In the genomic region with DNA sequence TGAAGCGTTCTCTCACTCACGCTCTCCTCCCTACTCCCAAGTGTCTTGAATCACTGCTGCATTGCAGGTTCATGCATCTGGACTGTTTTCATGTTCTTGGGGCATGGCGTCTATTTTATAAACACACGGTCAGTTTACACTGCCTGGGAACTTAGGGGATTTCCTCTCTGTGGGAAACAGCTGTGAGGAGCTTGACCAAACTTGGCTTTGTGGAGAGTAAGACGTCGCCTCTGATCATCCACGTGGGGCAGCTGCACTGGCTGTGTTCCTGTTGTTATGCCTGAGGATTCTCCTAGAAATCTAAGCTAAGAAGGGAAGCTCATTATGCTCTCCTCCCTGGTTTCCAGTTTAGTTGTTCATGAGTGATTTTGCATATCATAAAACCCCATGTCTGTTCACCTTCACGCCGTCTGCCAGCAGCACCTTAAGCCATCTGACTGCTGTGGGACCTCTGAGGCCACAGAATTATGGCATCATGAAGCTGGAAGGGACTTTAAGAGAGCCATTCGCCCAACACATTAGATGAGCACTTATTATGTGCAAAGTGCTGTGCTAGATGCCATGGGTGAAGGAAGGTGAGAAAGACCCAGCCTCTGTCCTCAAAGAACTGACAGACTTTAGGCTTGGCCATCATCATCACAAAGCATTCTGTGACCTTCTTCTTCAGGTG, we compare ENCODE assay signal across 1 cellular context.
A peak's percentile ranks its signal among the peaks of the same experiment; 100 is the strongest.
TF ChIP-seq lines count a peak whose summit lies in the region.

No MANE protein-coding gene starts in this region.

TF ChIP-seq in GM12878, 131 proteins besides CTCF, POLR2A, EP300 and RAD21 (continued from another document and continues in another):
- TF ChIP-seq, protein P1, sequence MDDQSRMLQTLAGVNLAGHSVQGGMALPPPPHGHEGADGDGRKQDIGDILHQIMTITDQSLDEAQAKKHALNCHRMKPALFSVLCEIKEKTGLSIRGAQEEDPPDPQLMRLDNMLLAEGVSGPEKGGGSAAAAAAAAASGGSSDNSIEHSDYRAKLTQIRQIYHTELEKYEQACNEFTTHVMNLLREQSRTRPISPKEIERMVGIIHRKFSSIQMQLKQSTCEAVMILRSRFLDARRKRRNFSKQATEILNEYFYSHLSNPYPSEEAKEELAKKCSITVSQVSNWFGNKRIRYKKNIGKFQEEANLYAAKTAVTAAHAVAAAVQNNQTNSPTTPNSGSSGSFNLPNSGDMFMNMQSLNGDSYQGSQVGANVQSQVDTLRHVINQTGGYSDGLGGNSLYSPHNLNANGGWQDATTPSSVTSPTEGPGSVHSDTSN (IDR thresholded peaks at IDR 0.05; ENCODE audit: insufficient replicate concordance, low read depth, low read length): peak; percentile 30
- TF ChIP-seq ATF7 (IDR thresholded peaks at IDR 0.05; ENCODE audit: low read depth): peak; percentile 58
- TF ChIP-seq GATAD2B (conservative IDR thresholded peaks at IDR 0.05; ENCODE audit: low read depth): peak; percentile 80
- peak; percentile 29; the same call in 1 of the 2 replicates for TF ChIP-seq SMC3 (IDR thresholded peaks at IDR 0.05; ENCODE audit: borderline replicate concordance, low read length)
- peak; percentile 53; the same call in 1 of the 2 replicates for TF ChIP-seq IRF4 (IDR thresholded peaks at IDR 0.05; ENCODE audit: low read depth, low read length)
- TF ChIP-seq, protein P2, sequence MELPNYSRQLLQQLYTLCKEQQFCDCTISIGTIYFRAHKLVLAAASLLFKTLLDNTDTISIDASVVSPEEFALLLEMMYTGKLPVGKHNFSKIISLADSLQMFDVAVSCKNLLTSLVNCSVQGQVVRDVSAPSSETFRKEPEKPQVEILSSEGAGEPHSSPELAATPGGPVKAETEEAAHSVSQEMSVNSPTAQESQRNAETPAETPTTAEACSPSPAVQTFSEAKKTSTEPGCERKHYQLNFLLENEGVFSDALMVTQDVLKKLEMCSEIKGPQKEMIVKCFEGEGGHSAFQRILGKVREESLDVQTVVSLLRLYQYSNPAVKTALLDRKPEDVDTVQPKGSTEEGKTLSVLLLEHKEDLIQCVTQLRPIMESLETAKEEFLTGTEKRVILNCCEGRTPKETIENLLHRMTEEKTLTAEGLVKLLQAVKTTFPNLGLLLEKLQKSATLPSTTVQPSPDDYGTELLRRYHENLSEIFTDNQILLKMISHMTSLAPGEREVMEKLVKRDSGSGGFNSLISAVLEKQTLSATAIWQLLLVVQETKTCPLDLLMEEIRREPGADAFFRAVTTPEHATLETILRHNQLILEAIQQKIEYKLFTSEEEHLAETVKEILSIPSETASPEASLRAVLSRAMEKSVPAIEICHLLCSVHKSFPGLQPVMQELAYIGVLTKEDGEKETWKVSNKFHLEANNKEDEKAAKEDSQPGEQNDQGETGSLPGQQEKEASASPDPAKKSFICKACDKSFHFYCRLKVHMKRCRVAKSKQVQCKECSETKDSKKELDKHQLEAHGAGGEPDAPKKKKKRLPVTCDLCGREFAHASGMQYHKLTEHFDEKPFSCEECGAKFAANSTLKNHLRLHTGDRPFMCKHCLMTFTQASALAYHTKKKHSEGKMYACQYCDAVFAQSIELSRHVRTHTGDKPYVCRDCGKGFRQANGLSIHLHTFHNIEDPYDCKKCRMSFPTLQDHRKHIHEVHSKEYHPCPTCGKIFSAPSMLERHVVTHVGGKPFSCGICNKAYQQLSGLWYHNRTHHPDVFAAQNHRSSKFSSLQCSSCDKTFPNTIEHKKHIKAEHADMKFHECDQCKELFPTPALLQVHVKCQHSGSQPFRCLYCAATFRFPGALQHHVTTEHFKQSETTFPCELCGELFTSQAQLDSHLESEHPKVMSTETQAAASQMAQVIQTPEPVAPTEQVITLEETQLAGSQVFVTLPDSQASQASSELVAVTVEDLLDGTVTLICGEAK (IDR thresholded peaks at IDR 0.05; ENCODE audit: borderline replicate concordance): no peak
- TF ChIP-seq BCL3 (IDR thresholded peaks at IDR 0.05; ENCODE audit: borderline replicate concordance, insufficient read depth, low read depth, low read length, poor library complexity, severe bottlenecking): peak; percentile 82
- no peak for TF ChIP-seq CBX3 (IDR thresholded peaks at IDR 0.05; ENCODE audit: borderline replicate concordance, low read depth)
- peak; percentile 89; the same call in 1 of the 2 replicates for TF ChIP-seq PAX5 (IDR thresholded peaks at IDR 0.05; ENCODE audit: borderline replicate concordance, low read depth, low read length)
- TF ChIP-seq RFX5 (IDR thresholded peaks at IDR 0.05; ENCODE audit: low read depth, low read length): no peak
- TF ChIP-seq SUPT20H (IDR thresholded peaks at IDR 0.05; ENCODE audit: borderline replicate concordance, control insufficient read depth, low read depth, low read length): no peak
- peak; percentile 89 for TF ChIP-seq IKZF1 (conservative IDR thresholded peaks at IDR 0.05)
- TF ChIP-seq MXI1 (IDR thresholded peaks at IDR 0.05; ENCODE audit: low read depth, low read length): 0 out of 2 replicates have a peak, but pooled peaks have one; percentile 37
- TF ChIP-seq YY1 (IDR thresholded peaks at IDR 0.05; ENCODE audit: low read depth, low read length): 0 out of 2 replicates have a peak, but pooled peaks have one; percentile 14
- peak; percentile 25 for TF ChIP-seq E2F8 (IDR thresholded peaks at IDR 0.05; ENCODE audit: low read depth, partially characterized antibody)
- TF ChIP-seq MYC (IDR thresholded peaks at IDR 0.05; ENCODE audit: insufficient read depth, insufficient read length, insufficient replicate concordance, low read length, severe bottlenecking): no peak
- TF ChIP-seq BHLHE40 (IDR thresholded peaks at IDR 0.05; ENCODE audit: borderline replicate concordance in 1 of 2, low read depth in 2 of 2, low read length in 1 of 2): peak; percentile 66 to 77
- TF ChIP-seq, protein P3, sequence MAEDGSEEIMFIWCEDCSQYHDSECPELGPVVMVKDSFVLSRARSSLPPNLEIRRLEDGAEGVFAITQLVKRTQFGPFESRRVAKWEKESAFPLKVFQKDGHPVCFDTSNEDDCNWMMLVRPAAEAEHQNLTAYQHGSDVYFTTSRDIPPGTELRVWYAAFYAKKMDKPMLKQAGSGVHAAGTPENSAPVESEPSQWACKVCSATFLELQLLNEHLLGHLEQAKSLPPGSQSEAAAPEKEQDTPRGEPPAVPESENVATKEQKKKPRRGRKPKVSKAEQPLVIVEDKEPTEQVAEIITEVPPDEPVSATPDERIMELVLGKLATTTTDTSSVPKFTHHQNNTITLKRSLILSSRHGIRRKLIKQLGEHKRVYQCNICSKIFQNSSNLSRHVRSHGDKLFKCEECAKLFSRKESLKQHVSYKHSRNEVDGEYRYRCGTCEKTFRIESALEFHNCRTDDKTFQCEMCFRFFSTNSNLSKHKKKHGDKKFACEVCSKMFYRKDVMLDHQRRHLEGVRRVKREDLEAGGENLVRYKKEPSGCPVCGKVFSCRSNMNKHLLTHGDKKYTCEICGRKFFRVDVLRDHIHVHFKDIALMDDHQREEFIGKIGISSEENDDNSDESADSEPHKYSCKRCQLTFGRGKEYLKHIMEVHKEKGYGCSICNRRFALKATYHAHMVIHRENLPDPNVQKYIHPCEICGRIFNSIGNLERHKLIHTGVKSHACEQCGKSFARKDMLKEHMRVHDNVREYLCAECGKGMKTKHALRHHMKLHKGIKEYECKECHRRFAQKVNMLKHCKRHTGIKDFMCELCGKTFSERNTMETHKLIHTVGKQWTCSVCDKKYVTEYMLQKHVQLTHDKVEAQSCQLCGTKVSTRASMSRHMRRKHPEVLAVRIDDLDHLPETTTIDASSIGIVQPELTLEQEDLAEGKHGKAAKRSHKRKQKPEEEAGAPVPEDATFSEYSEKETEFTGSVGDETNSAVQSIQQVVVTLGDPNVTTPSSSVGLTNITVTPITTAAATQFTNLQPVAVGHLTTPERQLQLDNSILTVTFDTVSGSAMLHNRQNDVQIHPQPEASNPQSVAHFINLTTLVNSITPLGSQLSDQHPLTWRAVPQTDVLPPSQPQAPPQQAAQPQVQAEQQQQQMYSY (CRISPR knock-in tag; IDR thresholded peaks at IDR 0.05): 0 out of 2 replicates have a peak, but pooled peaks have one; percentile 11
- TF ChIP-seq ZZZ3 (IDR thresholded peaks at IDR 0.05; ENCODE audit: control insufficient read depth, insufficient read length, low read depth): no peak
- TF ChIP-seq RCOR1 (conservative IDR thresholded peaks at IDR 0.05; ENCODE audit: low read depth, low read length): no peak
- TF ChIP-seq EGR1 (IDR thresholded peaks at IDR 0.05; ENCODE audit: borderline replicate concordance in 1 of 2, low read depth in 2 of 2, low read length in 2 of 2): no peak
- TF ChIP-seq, protein P4, sequence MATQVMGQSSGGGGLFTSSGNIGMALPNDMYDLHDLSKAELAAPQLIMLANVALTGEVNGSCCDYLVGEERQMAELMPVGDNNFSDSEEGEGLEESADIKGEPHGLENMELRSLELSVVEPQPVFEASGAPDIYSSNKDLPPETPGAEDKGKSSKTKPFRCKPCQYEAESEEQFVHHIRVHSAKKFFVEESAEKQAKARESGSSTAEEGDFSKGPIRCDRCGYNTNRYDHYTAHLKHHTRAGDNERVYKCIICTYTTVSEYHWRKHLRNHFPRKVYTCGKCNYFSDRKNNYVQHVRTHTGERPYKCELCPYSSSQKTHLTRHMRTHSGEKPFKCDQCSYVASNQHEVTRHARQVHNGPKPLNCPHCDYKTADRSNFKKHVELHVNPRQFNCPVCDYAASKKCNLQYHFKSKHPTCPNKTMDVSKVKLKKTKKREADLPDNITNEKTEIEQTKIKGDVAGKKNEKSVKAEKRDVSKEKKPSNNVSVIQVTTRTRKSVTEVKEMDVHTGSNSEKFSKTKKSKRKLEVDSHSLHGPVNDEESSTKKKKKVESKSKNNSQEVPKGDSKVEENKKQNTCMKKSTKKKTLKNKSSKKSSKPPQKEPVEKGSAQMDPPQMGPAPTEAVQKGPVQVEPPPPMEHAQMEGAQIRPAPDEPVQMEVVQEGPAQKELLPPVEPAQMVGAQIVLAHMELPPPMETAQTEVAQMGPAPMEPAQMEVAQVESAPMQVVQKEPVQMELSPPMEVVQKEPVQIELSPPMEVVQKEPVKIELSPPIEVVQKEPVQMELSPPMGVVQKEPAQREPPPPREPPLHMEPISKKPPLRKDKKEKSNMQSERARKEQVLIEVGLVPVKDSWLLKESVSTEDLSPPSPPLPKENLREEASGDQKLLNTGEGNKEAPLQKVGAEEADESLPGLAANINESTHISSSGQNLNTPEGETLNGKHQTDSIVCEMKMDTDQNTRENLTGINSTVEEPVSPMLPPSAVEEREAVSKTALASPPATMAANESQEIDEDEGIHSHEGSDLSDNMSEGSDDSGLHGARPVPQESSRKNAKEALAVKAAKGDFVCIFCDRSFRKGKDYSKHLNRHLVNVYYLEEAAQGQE (IDR thresholded peaks at IDR 0.05; ENCODE audit: low read depth, low read length): no peak
- no peak for TF ChIP-seq IRF3 (IDR thresholded peaks at IDR 0.05)
- TF ChIP-seq ZBED1 (IDR thresholded peaks at IDR 0.05; ENCODE audit: borderline replicate concordance): peak; percentile 77; the same call in 1 of the 2 replicates
- TF ChIP-seq JUND (IDR thresholded peaks at IDR 0.05; ENCODE audit: low read depth, low read length): no peak
- 0 out of 2 replicates have a peak, but pooled peaks have one; percentile 38 for TF ChIP-seq TBL1XR1 (IDR thresholded peaks at IDR 0.05; ENCODE audit: low read depth, low read length)
- TF ChIP-seq TCF12 (IDR thresholded peaks at IDR 0.05; ENCODE audit: low read depth, low read length): peak; percentile 93
- TF ChIP-seq RELB (IDR thresholded peaks at IDR 0.05; ENCODE audit: low read depth): peak; percentile 98
- TF ChIP-seq ZNF24 (IDR thresholded peaks at IDR 0.05): peak; percentile 66; the same call in 1 of the 2 replicates
- peak; percentile 49; the same call in 1 of the 2 replicates for TF ChIP-seq MTA2 (IDR thresholded peaks at IDR 0.05; ENCODE audit: low read depth)
- no peak for TF ChIP-seq NFIC (IDR thresholded peaks at IDR 0.05; ENCODE audit: low read depth, low read length)
- peak; percentile 62; the same call in 2 of the 3 replicates for TF ChIP-seq POU2F2 (IDR thresholded peaks at IDR 0.05; ENCODE audit: borderline replicate concordance, low read depth, low read length)
- TF ChIP-seq HDAC2 (IDR thresholded peaks at IDR 0.05): no peak
